ENCODE assay signal across 9 cellular contexts in genomic region chr10:103276941-103277712, GRCh38. TPM values are rescaled to one million over a fixed set of nuclear protein-coding genes. Genes with fewer than 3 reads are reported as not detected.
A peak's percentile ranks its signal among the peaks of the same experiment; 100 is the strongest.
DNase-seq lines count a peak whose midpoint lies in the region; ATAC-seq, FAIRE-seq and TF ChIP-seq lines count a peak whose summit lies in the region.
"Had no signal": no experiment of that assay in that cellular context is flagged by ENCODE, and none has a peak within 500 bp of the region (broad histone marks: within the 10 kb centered on the region; RNA-seq: fewer than 3 reads in every experiment).

INA (plus strand) TSS chr10:103277138; CDS start chr10:103277212, 74 bp downstream.

- peak in 3 of 4 experiments; percentile 12 to 33 (median 16) for ATAC-seq in T-cell (replicated peaks in 1 of 4)
- no peak for ATAC-seq in effector memory CD8-positive, alpha-beta T cell (replicated peaks)
- ATAC-seq: K562 had no signal

- TF ChIP-seq EP300 in neural cell (conservative IDR thresholded peaks at IDR 0.05; ENCODE audit: poor library complexity, severe bottlenecking), result peak; percentile 31

- no peak for FAIRE-seq in D721Med (lab: Jason Lieb, UNC)
- FAIRE-seq: K562 had no signal

- peaks cover 58% of the 10 kb centered on the region for H3K79me2 ChIP-seq in neural cell (replicated peaks; ENCODE audit: insufficient read depth, low read length)

- peaks cover 52 to 66% of the 10 kb centered on the region in 2 donors for H3K27me3 Mint-ChIP-seq in T-cell
- peaks cover 63 to 85% of the 10 kb centered on the region in 2 donors for H3K27me3 Mint-ChIP-seq in effector memory CD8-positive, alpha-beta T cell

- H3K36me3 ChIP-seq in neural cell (ENCODE audit: insufficient read depth, low read length), result no peaks in the 10 kb centered on the region

- H3K4me3 Mint-ChIP-seq in T-cell, result peak within 1 kb of the TSS; percentile 43 to 57 (median 45)
- peak within 1 kb of the TSS; percentile 44 to 60 for H3K4me3 Mint-ChIP-seq in effector memory CD8-positive, alpha-beta T cell

- no peaks in the 10 kb centered on the region for H3F3A ChIP-seq in neural cell (ENCODE audit: insufficient read depth, low read length, poor library complexity, severe bottlenecking)

- CTCF ChIA-PET in T-cell (lab: Charles Lee), result no interaction called here

- H3K36me3 Mint-ChIP-seq in T-cell, result no peaks in the 10 kb centered on the region
- no peaks in the 10 kb centered on the region for H3K36me3 Mint-ChIP-seq in effector memory CD8-positive, alpha-beta T cell (ENCODE audit: insufficient read depth)

- no peaks in the 10 kb centered on the region for H3K9me2 ChIP-seq in neural cell (ENCODE audit: insufficient read depth, low read length)

- H3K27ac ChIP-seq in HL-60 (replicated peaks), result no peak within 1 kb of the TSS
- H3K27ac ChIP-seq in neural cell (ENCODE audit: low read length), result peak within 1 kb of the TSS; percentile 92

- H3K4me3 ChIP-seq in HL-60 (replicated peaks; ENCODE audit: insufficient read depth, low read length) (peak within 1 kb of the TSS; percentile 22), neural cell (ENCODE audit: low read length) (peak within 1 kb of the TSS; percentile 97)
- H3K4me3 ChIP-seq: K562 had no signal

- peak within 1 kb of the TSS; percentile 71 for H2AFZ ChIP-seq in neural cell (ENCODE audit: low read depth, low read length)

- H3K27ac Mint-ChIP-seq in T-cell, result no peak within 1 kb of the TSS
- H3K27ac Mint-ChIP-seq in effector memory CD8-positive, alpha-beta T cell, result peak within 1 kb of the TSS in 1 of 2 donors; percentile 44

- peak within 1 kb of the TSS; percentile 53 for H3K4me2 ChIP-seq in neural cell (ENCODE audit: low read length)

- H3K9ac ChIP-seq in neural cell (ENCODE audit: low read length), result peak within 1 kb of the TSS; percentile 97

- TF ChIP-seq CTCF in D721Med (IDR thresholded peaks at IDR 0.05; ENCODE audit: insufficient read depth, missing control alignments), result no peak
- TF ChIP-seq CTCF in HL-60 (IDR thresholded peaks at IDR 0.05; ENCODE audit: insufficient read depth, low read length), result no peak
- peak; percentile 55 for TF ChIP-seq CTCF in neural cell (IDR thresholded peaks at IDR 0.05; ENCODE audit: poor library complexity, severe bottlenecking)

- peaks cover 0 to 4% (median 4%) of the 10 kb centered on the region in 3 donors for H3K9me3 Mint-ChIP-seq in T-cell
- H3K9me3 Mint-ChIP-seq in effector memory CD8-positive, alpha-beta T cell, result peaks cover 0 to 8% of the 10 kb centered on the region in 2 donors

- POLR2A ChIA-PET in T-cell (lab: Charles Lee), result no interaction called here

- H3K27me3 ChIP-seq in HL-60 (ENCODE audit: insufficient read depth, poor library complexity, severe bottlenecking), result peaks cover 36% of the 10 kb centered on the region
- peaks cover 10% of the 10 kb centered on the region for H3K27me3 ChIP-seq in neural cell (ENCODE audit: insufficient read depth, low read depth, low read length)

- DNase-seq in D721Med (ENCODE audit: insufficient read length, low spot score) (peak; percentile 89), HL-60 (ENCODE audit: low read depth in 1 of 2, low spot score in 1 of 2) (peak in 1 of 2 experiments; percentile 7), T-cell (peak in 3 of 34 experiments; percentile 1 to 4 (median 1)), HCEC 1CT (no peak), A172 (ENCODE audit: low spot score) (no peak), NOMO-1 treated with DMSO at 0.1 percent for 48 hours (lab: John Stamatoyannopoulos, UW; ENCODE audit: unreplicated experiment) (no peak)
- DNase-seq in effector memory CD8-positive, alpha-beta T cell, result no peak

- no peaks in the 10 kb centered on the region for H3K9me3 ChIP-seq in neural cell (ENCODE audit: low read length)

- H3K4me1 Mint-ChIP-seq in T-cell, result peaks cover 9 to 18% (median 16%) of the 10 kb centered on the region in 3 donors
- peaks cover 5 to 16% of the 10 kb centered on the region in 2 donors for H3K4me1 Mint-ChIP-seq in effector memory CD8-positive, alpha-beta T cell (ENCODE audit: low read depth in 2 of 2)

- peak; percentile 50 for TF ChIP-seq RAD21 in neural cell (conservative IDR thresholded peaks at IDR 0.05)

- H4K20me1 ChIP-seq in neural cell (ENCODE audit: insufficient read depth), result peaks cover 10% of the 10 kb centered on the region

TF ChIP-seq in neural cell, 6 proteins besides CTCF, POLR2A, EP300 and RAD21:
- peak; percentile 37 for TF ChIP-seq SMC3 (conservative IDR thresholded peaks at IDR 0.05; ENCODE audit: poor library complexity)
- TF ChIP-seq POLR2AphosphoS5 (IDR thresholded peaks at IDR 0.05), result peak; percentile 98
- TF ChIP-seq MXI1 (conservative IDR thresholded peaks at IDR 0.05; ENCODE audit: poor library complexity, severe bottlenecking), result peak; percentile 80
- TF ChIP-seq REST (IDR thresholded peaks at IDR 0.05; ENCODE audit: borderline replicate concordance), result peak; percentile 91
- no peak for TF ChIP-seq EZH2 (IDR thresholded peaks at IDR 0.05; ENCODE audit: borderline replicate concordance, insufficient read depth, low read length, poor library complexity, severe bottlenecking)
- TF ChIP-seq TAF1 (IDR thresholded peaks at IDR 0.05; ENCODE audit: low read depth), result peak; percentile 95

RNA-seq across cellular contexts. Expression of gene INA, which starts in this region (rescaled TPM):
- total RNA-seq in T-cell, result not detected
- 349 and 379 TPM in 2 replicates for polyA plus RNA-seq in neural cell
- polyA minus RNA-seq in neural cell, result 425 and 498 TPM in 2 replicates
- not detected in 2 replicates for total RNA-seq in A172 (2014; rRNA removed; shearing (Covaris generic))
- total RNA-seq: K562 had no signal
- polyA plus RNA-seq: K562 had no signal

Comparison
In these comparisons a context has a peak if more than half of its experiments do, and no peak if none do; other contexts are left out.
1. Peak in ATAC-seq in T-cell; RNA of the gene not detected or under 1 TPM.